18 cellular contexts compared by ENCODE assay signal in the genomic region with DNA sequence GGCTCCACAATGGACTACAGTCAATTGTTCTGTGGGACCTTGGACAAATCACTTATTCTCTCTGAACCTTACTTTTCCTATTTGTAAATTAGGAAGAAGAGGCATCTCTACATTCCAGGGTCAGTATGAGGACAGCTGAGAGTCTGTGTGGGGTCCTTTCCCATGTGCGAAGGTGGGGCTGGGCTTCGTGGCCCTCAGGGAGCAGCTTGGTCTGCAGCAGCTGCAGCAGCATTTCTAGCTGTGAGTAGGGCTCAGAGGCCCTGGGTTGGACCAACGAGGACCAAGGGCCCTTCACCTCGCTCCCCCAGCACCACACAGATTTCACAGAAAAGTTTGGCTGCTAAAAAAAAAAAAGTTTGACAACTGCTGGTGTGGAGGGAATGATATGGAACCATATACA.
"Had no signal": no experiment of that assay in that cellular context is flagged by ENCODE, and none has a peak within 500 bp of the region (broad histone marks: within the 10 kb centered on the region; RNA-seq: fewer than 3 reads in every experiment).

No MANE protein-coding gene starts in this region.

- H3K4me2 ChIP-seq: SK-N-SH had no signal

- H3K9me3 ChIP-seq: SK-N-SH had no signal

- H3K27ac ChIP-seq: WERI-Rb-1 had no signal

- ATAC-seq: activated CD4-positive, alpha-beta T cell treated with anti-CD3 and anti-CD28 coated beads for 36 hours; activated CD8-positive, alpha-beta T cell treated with anti-CD3 and anti-CD28 coated beads for 36 hours; activated naive CD4-positive, alpha-beta T cell treated with anti-CD3 and anti-CD28 coated beads, Interleukin-2, amount 50 U/mL, for 72 hours had no signal

- H3K9ac ChIP-seq: SK-N-SH had no signal

- DNase-seq: activated CD4-positive, alpha-beta T cell treated with anti-CD3 and anti-CD28 coated beads for 36 hours; activated CD4-positive, alpha-beta T cell treated with anti-CD3 and anti-CD28 coated beads, Interleukin-2, amount 50 U/mL, for 1 hour; activated CD8-positive, alpha-beta memory T cell treated with anti-CD3 and anti-CD28 coated beads, Interleukin-2, amount 50 U/mL, for 48 hours; activated CD8-positive, alpha-beta T cell treated with anti-CD3 and anti-CD28 coated beads for 36 hours; activated effector memory CD4-positive, alpha-beta T cell treated with Interleukin-2 at 50 U/mL for 16 hours; activated naive CD4-positive, alpha-beta T cell; activated T-cell treated with anti-CD3 and anti-CD28 coated beads, Interleukin-2, amount 50 U/mL, for 1 hour; KG1; NCI-H1048; NCI-H146; NCI-H187 treated with DMSO at 0.1 percent for 48 hours; NCI-H2081 treated with DMSO at 0.1 percent for 48 hours; NCI-H446; NCI-H524; SK-N-SH; T-helper 1 cell; WERI-Rb-1 had no signal
